In the genomic region with DNA sequence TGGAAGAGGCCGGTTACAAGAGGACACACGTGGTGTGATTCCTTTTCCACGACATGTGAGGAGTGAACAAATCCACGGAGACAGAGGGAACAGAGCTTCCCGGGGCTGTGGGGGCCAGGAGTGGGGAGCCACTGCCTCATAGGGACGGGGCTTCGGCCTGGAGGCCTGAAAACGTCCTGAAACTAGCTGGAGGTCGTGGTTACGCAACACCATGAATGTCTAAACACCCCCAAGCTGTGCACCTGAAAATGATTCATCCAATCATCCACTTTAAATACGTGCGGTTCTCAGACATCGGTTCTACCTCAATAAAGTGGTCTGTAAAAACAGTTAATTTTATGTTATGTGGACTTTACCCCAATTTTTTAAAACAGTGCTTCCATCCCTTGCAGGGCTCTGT, we compare ENCODE assay signal across 17 cellular contexts.
DNase-seq lines count a peak whose midpoint lies in the region; ATAC-seq, FAIRE-seq and TF ChIP-seq lines count a peak whose summit lies in the region.
"Had no signal": no experiment of that assay in that cellular context is flagged by ENCODE, and none has a peak within 500 bp of the region (broad histone marks: within the 10 kb centered on the region; RNA-seq: fewer than 3 reads in every experiment).

No MANE protein-coding gene starts in this region.

- WGBS in A549 (ENCODE audit: missing lambda C conversion rate) = 30% methylated on average over 13 of the region's 13 CpGs
- WGBS in IMR-90 (ENCODE audit: extremely low coverage in 2 of 2, insufficient read length in 1 of 2), 2 experiments = 78% methylated on average over 4 of the region's 13 CpGs; no CpG with 5 or more reads in 1 of the 2 experiments
- 83% methylated on average over 13 of the region's 13 CpGs for WGBS in hepatocyte (ENCODE audit: low lambda C conversion rate, missing lambda C conversion rate)

- no peak overlapping the region for H3K9ac ChIP-seq in IMR-90 (ENCODE audit: low read depth, low read length)

- no peak overlapping the region for H2BK120ac ChIP-seq in IMR-90 (ENCODE audit: low read depth, low read length)

- H3K9me1 ChIP-seq in IMR-90 (ENCODE audit: insufficient read depth, low read length) = no peaks in the 10 kb centered on the region

- H3K14ac ChIP-seq in IMR-90 (replicated peaks; ENCODE audit: low read depth, low read length) = no peak overlapping the region

- no peak overlapping the region for H2AK5ac ChIP-seq in IMR-90 (ENCODE audit: low read depth, low read length)

- dilution Hi-C loops in IMR-90 (cut with HindIII; ENCODE audit: low sequenced_read_pairs, unreplicated experiment) = no loop called here

- H3K27ac ChIP-seq in A549 (no peak overlapping the region), IMR-90 (ENCODE audit: insufficient read depth, low read length) (no peak overlapping the region), RWPE2 (ENCODE audit: poor library complexity, severe bottlenecking) (no peak overlapping the region), hepatocyte (no peak overlapping the region), SJCRH30 (no peak overlapping the region)

- no peak overlapping the region for H2AFZ ChIP-seq in IMR-90 (replicated peaks; ENCODE audit: low read length, poor library complexity)
- H2AFZ ChIP-seq in hepatocyte = no peak overlapping the region

- CTCF ChIA-PET in A549 (lab: Yijun Ruan, JAX) (interaction anchor here (0.6 to 17.8 kb wide), 8 partner anchors 10 to 332 kb away, joined by 3 to 414 read pairs (median 22); partner anchors contain the start of gene OLFM1), IMR-90 (lab: Yijun Ruan, JAX) (no interaction called here)

- no peak overlapping the region for H4K8ac ChIP-seq in IMR-90 (ENCODE audit: low read depth in 2 of 2, low read length in 2 of 2)

- TF ChIP-seq POLR2A in A549 (IDR thresholded peaks at IDR 0.05; ENCODE audit: low read length) (no peak), IMR-90 (IDR thresholded peaks at IDR 0.05; ENCODE audit: low read depth, low read length) (no peak)

- no peaks in the 10 kb centered on the region for H3K4me1 ChIP-seq in A549
- H3K4me1 ChIP-seq in IMR-90 (ENCODE audit: control insufficient read depth, insufficient read depth, low read length) = no peaks in the 10 kb centered on the region
- no peaks in the 10 kb centered on the region for H3K4me1 ChIP-seq in RWPE2 (ENCODE audit: insufficient read depth, poor library complexity, severe bottlenecking)
- H3K4me1 ChIP-seq in hepatocyte (ENCODE audit: insufficient read depth) = no peaks in the 10 kb centered on the region
- no peaks in the 10 kb centered on the region; the same call in 1 of the 2 replicates for H3K4me1 ChIP-seq in SJCRH30

- no peaks in the 10 kb centered on the region for H3K79me2 ChIP-seq in hepatocyte

- no TSS peak for BruUV-seq in IMR-90 (replicated peaks; lab: Mats Ljungman, UMichigan)

- H3K9me3 ChIP-seq in A549 (no peaks in the 10 kb centered on the region), IMR-90 (ENCODE audit: control insufficient read depth, insufficient read depth, low read length) (no peaks in the 10 kb centered on the region), RWPE2 (ENCODE audit: severe bottlenecking) (no peaks in the 10 kb centered on the region), hepatocyte (ENCODE audit: low read depth) (no peaks in the 10 kb centered on the region), SJCRH30 (replicated peaks) (no peaks in the 10 kb centered on the region)

- POLR2A ChIA-PET in A549 (lab: Yijun Ruan, JAX) (no interaction called here), IMR-90 (lab: Charles Lee; ENCODE audit: unreplicated experiment) (no interaction called here)

- TF ChIP-seq RAD21 in A549 (conservative IDR thresholded peaks at IDR 0.05 in 1 of 2, IDR thresholded peaks at IDR 0.05 in 1 of 2) (no peak), IMR-90 (IDR thresholded peaks at IDR 0.05; ENCODE audit: low read length) (no peak)

- H2BK5ac ChIP-seq in IMR-90 (ENCODE audit: low read depth, low read length, poor library complexity, severe bottlenecking) = no peak overlapping the region

- DNase-seq in A549 (ENCODE audit: low read depth in 1 of 2, low spot score in 1 of 2) (no peak), IMR-90 (no peak), RWPE2 (ENCODE audit: low spot score) (peak; percentile 39), hepatocyte (ENCODE audit: low spot score) (peak; percentile 2), SJCRH30 (no peak)
- DNase-seq in activated effector memory CD4-positive, alpha-beta T cell treated with anti-CD3 and anti-CD28 coated beads, Interleukin-2, amount 50 U/mL, for 16 hours = no peak
- DNase-seq: ACHN, AML-193, Karpas-422, MM.1S, NCI-H1417 treated with DMSO at 0.1 percent for 48 hours, NCI-H2029, NCI-H2171 treated with DMSO at 0.1 percent for 48 hours, NCI-H748 treated with DMSO at 0.1 percent for 48 hours, T-cell had no signal

- no peak overlapping the region for H3K23ac ChIP-seq in IMR-90 (ENCODE audit: low read depth, low read length)

- ATAC-seq in A549 = no peak
- ATAC-seq in IMR-90 (ENCODE audit: low read depth) = no peak
- no peak for ATAC-seq in RWPE2 (ENCODE audit: low read depth)
- no peak for ATAC-seq in HG03175 (IDR thresholded peaks at IDR 0.05; ENCODE audit: unreplicated experiment)
- ATAC-seq: T-cell had no signal

- no peak for FAIRE-seq in A549 (lab: Jason Lieb, UNC)
- FAIRE-seq: GM12892 had no signal

- no peaks in the 10 kb centered on the region for H3K36me3 ChIP-seq in IMR-90 (ENCODE audit: control insufficient read depth, insufficient read depth, low read length)
- H3K36me3 ChIP-seq in RWPE2 (ENCODE audit: low read depth) = no peaks in the 10 kb centered on the region
- H3K36me3 ChIP-seq in hepatocyte (replicated peaks; ENCODE audit: insufficient read depth, low read depth) = no peaks in the 10 kb centered on the region
- H3K36me3 ChIP-seq in SJCRH30 = no peaks in the 10 kb centered on the region

- no peak overlapping the region for H2AK9ac ChIP-seq in IMR-90 (replicated peaks; ENCODE audit: low read depth, low read length, poor library complexity)

- in situ Hi-C loops in IMR-90 (cut with MboI; ENCODE audit: low sequenced_read_pairs) = no loop called here

- no peak for TF ChIP-seq CTCF in A549 (IDR thresholded peaks at IDR 0.05)
- no peak for TF ChIP-seq CTCF in IMR-90 (conservative IDR thresholded peaks at IDR 0.05; ENCODE audit: low read depth, low read length)
- TF ChIP-seq CTCF in RWPE2 (IDR thresholded peaks at IDR 0.05; ENCODE audit: poor library complexity, severe bottlenecking) = no peak
- no peak for TF ChIP-seq CTCF in hepatocyte (IDR thresholded peaks at IDR 0.05; ENCODE audit: poor library complexity)

- no peak overlapping the region for H4K91ac ChIP-seq in IMR-90 (ENCODE audit: insufficient read depth, low read depth, low read length)

- H4K20me1 ChIP-seq in IMR-90 (ENCODE audit: insufficient read depth, low read length) (no peaks in the 10 kb centered on the region), hepatocyte (ENCODE audit: insufficient read depth, poor library complexity, severe bottlenecking) (no peaks in the 10 kb centered on the region)

- no peak for TF ChIP-seq EP300 in A549 (IDR thresholded peaks at IDR 0.05)

- H3K4me3 ChIP-seq in A549 (no peak overlapping the region), IMR-90 (ENCODE audit: insufficient read depth, low read depth, low read length) (no peak overlapping the region), RWPE2 (ENCODE audit: severe bottlenecking) (no peak overlapping the region), hepatocyte (no peak overlapping the region), SJCRH30 (no peak overlapping the region)

- H3K9me2 ChIP-seq in hepatocyte (replicated peaks; ENCODE audit: insufficient read depth) = no peaks in the 10 kb centered on the region

- H2BK15ac ChIP-seq in IMR-90 (ENCODE audit: low read depth, low read length) = no peak overlapping the region

- H4K5ac ChIP-seq in IMR-90 (ENCODE audit: low read depth, low read length) = no peak overlapping the region

- no peak overlapping the region for H2BK20ac ChIP-seq in IMR-90 (ENCODE audit: low read depth, low read length)

- H3K27me3 ChIP-seq in IMR-90 (ENCODE audit: control insufficient read depth, insufficient read depth, low read length) (peaks cover 9% of the 10 kb centered on the region; the same call in 1 of the 2 replicates), RWPE2 (ENCODE audit: insufficient read depth, poor library complexity, severe bottlenecking) (no peaks in the 10 kb centered on the region), hepatocyte (peaks cover 3% of the 10 kb centered on the region), SJCRH30 (peaks cover 14% of the 10 kb centered on the region)

- H3K4me2 ChIP-seq in A549 = no peak overlapping the region
- no peak overlapping the region for H3K4me2 ChIP-seq in IMR-90 (ENCODE audit: low read depth, low read length)
- no peak overlapping the region for H3K4me2 ChIP-seq in hepatocyte

- no peak overlapping the region for H3K56ac ChIP-seq in IMR-90 (ENCODE audit: extremely low read depth, insufficient read depth, low read length)

- intact Hi-C loops in IMR-90 (cut with micrococcal nuclease) = loop anchor here (5.0 to 10.0 kb wide), 2 partner anchors 639 to 967 kb away; no protein-coding TSS in a partner anchor

- no peak overlapping the region for H3K4ac ChIP-seq in IMR-90 (ENCODE audit: low read depth, low read length)

- H3K79me1 ChIP-seq in IMR-90 (ENCODE audit: low read depth in 1 of 2, low read length in 2 of 2) = no peaks in the 10 kb centered on the region

- H3K18ac ChIP-seq in IMR-90 (ENCODE audit: low read depth, low read length) = no peak overlapping the region

TF ChIP-seq in A549, 52 proteins besides CTCF, POLR2A, EP300 and RAD21:
- TF ChIP-seq BHLHE40 (IDR thresholded peaks at IDR 0.05; ENCODE audit: low read depth, low read length) (no peak), SMC3 (IDR thresholded peaks at IDR 0.05) (no peak), CEBPB (IDR thresholded peaks at IDR 0.05) (peak; percentile 29 to 63; a peak in 2 of 4 replicates)

TF ChIP-seq in IMR-90, 13 proteins besides CTCF, POLR2A, EP300 and RAD21:
- no peak for TF ChIP-seq MAFK (IDR thresholded peaks at IDR 0.05; ENCODE audit: low read depth, low read length)
- peak; percentile 81 for TF ChIP-seq CEBPB (IDR thresholded peaks at IDR 0.05; ENCODE audit: low read depth, low read length)

Comparison
In these comparisons a context has a peak if more than half of its experiments do, and no peak if none do; other contexts are left out.
1. DNase-seq: peak in RWPE2 (single experiment) and hepatocyte (single experiment); none in A549 (0 of 2), IMR-90 (single experiment), SJCRH30 (0 of 2) and activated effector memory CD4-positive, alpha-beta T cell treated with anti-CD3 and anti-CD28 coated beads, Interleukin-2, amount 50 U/mL, for 16 hours (single experiment).